Comparison of ENCODE assay signal across 8 cellular contexts in the genomic region with DNA sequence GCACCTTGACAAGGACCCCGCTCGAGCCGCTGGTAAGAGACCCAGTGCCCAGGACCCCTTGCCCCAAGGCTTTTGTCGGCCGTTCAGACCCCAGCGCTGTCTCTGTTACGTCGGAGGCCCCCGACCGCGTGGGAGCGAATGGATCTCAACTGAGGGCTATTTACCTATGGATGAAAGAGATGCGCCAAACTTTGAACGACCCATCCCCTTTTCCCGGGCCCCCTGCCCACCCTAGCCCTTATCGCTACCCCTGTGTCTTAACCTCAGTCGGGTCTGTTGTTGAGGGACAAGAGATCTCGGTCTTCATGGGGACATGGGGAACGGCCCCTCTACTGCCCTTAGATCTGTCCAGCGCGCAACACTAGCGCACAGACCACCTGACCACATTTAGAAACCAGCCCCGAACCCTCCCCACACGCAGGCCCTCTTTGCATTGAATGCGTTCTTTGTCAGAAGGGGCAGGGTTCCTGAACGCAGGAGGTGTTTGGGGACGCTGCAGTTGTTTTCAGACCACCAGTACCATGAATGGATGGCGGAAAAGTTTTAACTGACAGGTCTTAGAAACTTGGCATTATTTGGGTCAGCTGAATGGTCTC. TPM values are rescaled to one million over a fixed set of nuclear protein-coding genes. Genes with fewer than 3 reads are reported as not detected.
DNase-seq lines count a peak whose midpoint lies in the region; ATAC-seq and TF ChIP-seq lines count a peak whose summit lies in the region.

No MANE protein-coding gene starts in this region.

- H3K27ac ChIP-seq in thoracic aorta, result no peak overlapping the region

- H3K9me3 ChIP-seq in thoracic aorta, result no peaks in the 10 kb centered on the region

- DNase-seq in activated CD4-positive, alpha-beta T cell treated with anti-CD3 and anti-CD28 coated beads for 48 hours, result peak; percentile 10
- no peak for DNase-seq in activated CD4-positive, alpha-beta T cell treated with anti-CD3 and anti-CD28 coated beads, Interleukin-2, amount 50 U/mL, for 4 hours
- DNase-seq in amniotic epithelial cell (ENCODE audit: low read depth), result peak; percentile 16
- DNase-seq in kidney epithelial cell (ENCODE audit: low read depth), result no peak
- DNase-seq in thoracic aorta (ENCODE audit: low spot score), result no peak
- no peak for DNase-seq in superior temporal gyrus (ENCODE audit: extremely low spot score)
- no peak for DNase-seq in cerebellar cortex (ENCODE audit: low spot score)

- H3K4me1 ChIP-seq in thoracic aorta (ENCODE audit: control insufficient read depth in 1 of 2, low read depth in 2 of 2), result peaks cover 0 to 11% of the 10 kb centered on the region in 2 donors

- H3K4me3 ChIP-seq in kidney epithelial cell (ENCODE audit: low read depth, low read length) (peak overlapping the region; percentile 42), thoracic aorta (peak overlapping the region; percentile 87)

- no peak for ATAC-seq in thoracic aorta (ENCODE audit: insufficient number of reproducible peaks, low FRiP score, low read depth)
- no peak for ATAC-seq in HG03095 (IDR thresholded peaks at IDR 0.05; ENCODE audit: unreplicated experiment)

- H3K36me3 ChIP-seq in kidney epithelial cell (ENCODE audit: control insufficient read depth, insufficient read depth, low read length), result no peaks in the 10 kb centered on the region
- no peaks in the 10 kb centered on the region for H3K36me3 ChIP-seq in thoracic aorta

- TF ChIP-seq CTCF in kidney epithelial cell (IDR thresholded peaks at IDR 0.05; ENCODE audit: insufficient read depth, low read length, poor library complexity, severe bottlenecking) (no peak), thoracic aorta (IDR thresholded peaks at IDR 0.05) (no peak)

- H3K27me3 ChIP-seq in kidney epithelial cell (ENCODE audit: control insufficient read depth, insufficient read depth, low read length), result no peaks in the 10 kb centered on the region
- H3K27me3 ChIP-seq in thoracic aorta (replicated peaks; ENCODE audit: insufficient read depth), result no peaks in the 10 kb centered on the region

RNA-seq across cellular contexts. Expression of a gene that starts 0.6 kb away (rescaled TPM):
- 0.29 and 0.68 TPM in 2 replicates for total RNA-seq in kidney epithelial cell
- not detected for total RNA-seq in thoracic aorta

RNA-seq across cellular contexts. Expression of a gene that starts 38.8 kb away (rescaled TPM):
- total RNA-seq in kidney epithelial cell (75.5 and 76.9 TPM in 2 replicates), thoracic aorta (10 to 100 TPM; 43.1 to 52.9 TPM)

Comparison
In these comparisons a context has a peak if more than half of its experiments do, and no peak if none do; other contexts are left out.
1. DNase-seq: peak in activated CD4-positive, alpha-beta T cell treated with anti-CD3 and anti-CD28 coated beads for 48 hours (single experiment) and amniotic epithelial cell (single experiment); none in activated CD4-positive, alpha-beta T cell treated with anti-CD3 and anti-CD28 coated beads, Interleukin-2, amount 50 U/mL, for 4 hours (0 of 2), kidney epithelial cell (single experiment), thoracic aorta (single experiment), superior temporal gyrus (single experiment) and cerebellar cortex (single experiment).